In the genomic region with DNA sequence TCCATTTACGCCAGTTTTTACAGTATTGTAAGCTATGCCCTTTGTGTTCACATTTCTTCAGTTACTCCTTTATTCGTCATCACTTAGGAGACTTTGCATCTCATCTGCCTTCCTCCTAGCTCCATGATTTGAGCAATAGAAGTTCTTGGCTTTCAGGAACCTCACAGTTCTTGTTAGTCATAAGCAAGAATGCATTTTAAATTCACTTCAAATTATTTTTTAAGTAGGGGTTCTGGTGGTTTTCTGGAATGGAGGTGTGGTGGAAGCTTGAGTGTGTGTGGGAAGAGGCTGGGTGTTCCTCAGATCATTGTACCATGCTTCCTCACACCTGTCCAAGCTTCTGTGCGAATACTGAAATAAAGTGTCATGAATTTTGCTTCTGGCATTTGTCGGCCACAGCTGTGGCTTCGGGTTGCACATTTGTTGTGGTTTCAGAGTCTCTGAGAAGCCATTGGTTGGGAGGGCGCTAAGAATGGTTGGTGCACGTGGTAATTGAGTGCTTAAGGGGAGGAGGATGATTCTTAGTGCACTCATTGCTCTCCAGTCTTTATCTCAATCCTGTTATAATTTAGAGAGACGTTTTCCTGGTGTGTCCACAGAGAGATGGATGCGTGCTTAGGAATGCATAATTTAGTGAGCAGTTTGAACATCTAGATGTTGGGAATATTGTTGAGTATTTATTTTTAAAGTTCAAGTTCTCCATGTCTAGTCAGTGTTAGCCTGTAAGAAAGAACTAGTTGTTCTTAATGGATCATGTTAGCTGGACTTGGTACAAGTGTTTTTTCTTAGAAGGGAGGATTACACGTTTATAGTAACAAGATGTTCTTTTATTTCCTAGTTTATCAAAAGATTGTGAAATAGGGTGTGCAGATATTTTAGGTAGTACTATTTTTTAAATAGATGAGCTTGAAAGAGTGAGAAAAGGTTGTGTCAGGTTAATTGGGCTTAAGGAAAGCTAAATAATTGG, we compare ENCODE assay signal across 8 cellular contexts. TPM values are rescaled to one million over a fixed set of nuclear protein-coding genes. Genes with fewer than 3 reads are reported as not detected.
DNase-seq lines count a peak whose midpoint lies in the region; ATAC-seq and TF ChIP-seq lines count a peak whose summit lies in the region.

No MANE protein-coding gene starts in this region.

- POLR2A ChIA-PET in OCI-LY7 (lab: Charles Lee), result interaction anchor here (0.6 to 3.1 kb wide), 17 partner anchors 9 to 313 kb away, joined by 3 to 10 read pairs (median 4); no protein-coding TSS in a partner anchor

- no peak for TF ChIP-seq CTCF in OCI-LY7 (conservative IDR thresholded peaks at IDR 0.05; ENCODE audit: low read length)
- no peak for TF ChIP-seq CTCF in liver (IDR thresholded peaks at IDR 0.05; ENCODE audit: low read depth, low read length, missing input control)

- peak; percentile 80 for ATAC-seq in HG02973 (IDR thresholded peaks at IDR 0.05; ENCODE audit: unreplicated experiment)
- peak; percentile 97 for ATAC-seq in stimulated activated naive CD8-positive, alpha-beta T cell treated with anti-CD3 and anti-CD28 coated beads, Interleukin-15, amount 100 ng/mL, for 72 hours

- TSS peak; percentile 47 for BruUV-seq in OCI-LY7 (replicated peaks; lab: Mats Ljungman, UMichigan)

- no peak overlapping the region for H3K9ac ChIP-seq in liver (ENCODE audit: low read depth in 1 of 2, low read length in 2 of 2)

- 35 to 62% (median 40%) methylated on average over 10 of the region's 10 CpGs for WGBS in adipose tissue, 3 donors
- WGBS in liver, result 64% methylated on average over 10 of the region's 10 CpGs

- no peaks in the 10 kb centered on the region for H3K9me3 Mint-ChIP-seq in stimulated activated naive CD8-positive, alpha-beta T cell treated with anti-CD3 and anti-CD28 coated beads, Interleukin-15, amount 100 ng/mL, for 72 hours

- H3K36me3 ChIP-seq in OCI-LY7 (ENCODE audit: insufficient read depth, low read length), result no peaks in the 10 kb centered on the region
- H3K36me3 ChIP-seq in liver (ENCODE audit: control insufficient read depth in 4 of 4, insufficient read depth in 3 of 4, low read depth in 1 of 4, low read length in 3 of 4), result no peaks in the 10 kb centered on the region

- intact Hi-C loops in OCI-LY7 (cut with micrococcal nuclease; ENCODE audit: unreplicated experiment), result loop anchor here (1.0 kb wide), 3 partner anchors 27 to 81 kb away; no protein-coding TSS in a partner anchor

- peak overlapping the region; percentile 45 for H3K4me3 ChIP-seq in OCI-LY7 (ENCODE audit: low read depth, low read length, poor library complexity, severe bottlenecking)
- no peak overlapping the region for H3K4me3 ChIP-seq in liver (ENCODE audit: low read depth in 1 of 3, low read length in 3 of 3)

- H3K4me1 ChIP-seq in OCI-LY7 (ENCODE audit: insufficient read depth, low read length, poor library complexity, severe bottlenecking) (peaks cover 100% of the 10 kb centered on the region), liver (ENCODE audit: control insufficient read depth in 4 of 4, insufficient read depth in 4 of 4, low read length in 3 of 4) (peaks cover 12 to 67% (median 57%) of the 10 kb centered on the region in 4 donors)

- no peak for TF ChIP-seq RAD21 in liver (IDR thresholded peaks at IDR 0.05)

- H3K27me3 ChIP-seq in liver (ENCODE audit: control insufficient read depth in 4 of 4, insufficient read depth in 4 of 4, low read length in 3 of 4), result no peaks in the 10 kb centered on the region

- no peaks in the 10 kb centered on the region for H3K9me2 ChIP-seq in OCI-LY7 (ENCODE audit: insufficient read depth, low read length)

- H4K20me1 ChIP-seq in OCI-LY7 (ENCODE audit: insufficient read depth, low read length), result no peaks in the 10 kb centered on the region

- peaks cover 29% of the 10 kb centered on the region; the same call in 1 of the 2 replicates for H3K79me2 ChIP-seq in OCI-LY7 (ENCODE audit: insufficient read depth, low read depth, low read length)

- DNase-seq in activated gamma-delta T cell treated with Interleukin-2 at 50 U/mL for 16 hours (peak; percentile 54), activated gamma-delta T cell (lab: John Stamatoyannopoulos, UW) (no peak), OCI-LY7 (ENCODE audit: low spot score) (peak; percentile 93), DMS53 (lab: John Stamatoyannopoulos, UW) (no peak)
- DNase-seq in stimulated activated naive CD8-positive, alpha-beta T cell treated with anti-CD3 and anti-CD28 coated beads, Interleukin-15, amount 100 ng/mL, for 72 hours, result peak; percentile 37 to 57

- H3K9me3 ChIP-seq in OCI-LY7 (ENCODE audit: low read length) (no peaks in the 10 kb centered on the region), liver (ENCODE audit: control insufficient read depth in 4 of 4, low read length in 3 of 4) (no peaks in the 10 kb centered on the region)

- no peaks in the 10 kb centered on the region for H3K27me3 Mint-ChIP-seq in stimulated activated naive CD8-positive, alpha-beta T cell treated with anti-CD3 and anti-CD28 coated beads, Interleukin-15, amount 100 ng/mL, for 72 hours

- peak overlapping the region; percentile 69 for H3K4me2 ChIP-seq in OCI-LY7 (ENCODE audit: low read length)

- H2AFZ ChIP-seq in OCI-LY7 (ENCODE audit: low read length), result peak overlapping the region; percentile 4; the same call in 1 of the 2 replicates

- peak overlapping the region; percentile 76 for H3K27ac ChIP-seq in OCI-LY7 (ENCODE audit: low read depth, low read length, poor library complexity, severe bottlenecking)
- peak overlapping the region; percentile 28 for H3K27ac ChIP-seq in adipose tissue (ENCODE audit: low read depth, low read length)
- peak overlapping the region in 1 of 2 donors; percentile 39 for H3K27ac ChIP-seq in liver (ENCODE audit: low read depth in 1 of 2, low read length in 2 of 2)

- H3K4me1 Mint-ChIP-seq in stimulated activated naive CD8-positive, alpha-beta T cell treated with anti-CD3 and anti-CD28 coated beads, Interleukin-15, amount 100 ng/mL, for 72 hours, result peaks cover 47% of the 10 kb centered on the region

- CTCF ChIA-PET in OCI-LY7 (lab: Charles Lee; ENCODE audit: unreplicated experiment), result interaction anchor here (0.6 to 0.7 kb wide), 3 partner anchors 27 to 122 kb away, joined by 3 read pairs; no protein-coding TSS in a partner anchor

- H3K4me3 Mint-ChIP-seq in stimulated activated naive CD8-positive, alpha-beta T cell treated with anti-CD3 and anti-CD28 coated beads, Interleukin-15, amount 100 ng/mL, for 72 hours, result peak overlapping the region; percentile 4 to 14

- no peak overlapping the region for H3K27ac Mint-ChIP-seq in stimulated activated naive CD8-positive, alpha-beta T cell treated with anti-CD3 and anti-CD28 coated beads, Interleukin-15, amount 100 ng/mL, for 72 hours

TF ChIP-seq in liver, 16 proteins besides CTCF, POLR2A, EP300 and RAD21:
- TF ChIP-seq, protein P1, sequence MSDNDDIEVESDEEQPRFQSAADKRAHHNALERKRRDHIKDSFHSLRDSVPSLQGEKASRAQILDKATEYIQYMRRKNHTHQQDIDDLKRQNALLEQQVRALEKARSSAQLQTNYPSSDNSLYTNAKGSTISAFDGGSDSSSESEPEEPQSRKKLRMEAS (IDR thresholded peaks at IDR 0.05), result no peak
- TF ChIP-seq FOXA1 (IDR thresholded peaks at IDR 0.05), result no peak
- no peak for TF ChIP-seq HNF4G (IDR thresholded peaks at IDR 0.05)
- no peak for TF ChIP-seq NR2F2 (IDR thresholded peaks at IDR 0.05)
- no peak for TF ChIP-seq TAF1 (conservative IDR thresholded peaks at IDR 0.05)
- TF ChIP-seq RXRA (IDR thresholded peaks at IDR 0.05), result no peak
- TF ChIP-seq YY1 (IDR thresholded peaks at IDR 0.05), result peak; percentile 19
- no peak for TF ChIP-seq GABPA (IDR thresholded peaks at IDR 0.05 in 1 of 2, conservative IDR thresholded peaks at IDR 0.05 in 1 of 2)
- TF ChIP-seq EGR1 (IDR thresholded peaks at IDR 0.05; ENCODE audit: low read depth in 2 of 2), result no peak
- no peak for TF ChIP-seq JUND (IDR thresholded peaks at IDR 0.05)
- TF ChIP-seq HNF4A (conservative IDR thresholded peaks at IDR 0.05), result peak in 1 of 2 donors; percentile 12
- TF ChIP-seq, protein P2, sequence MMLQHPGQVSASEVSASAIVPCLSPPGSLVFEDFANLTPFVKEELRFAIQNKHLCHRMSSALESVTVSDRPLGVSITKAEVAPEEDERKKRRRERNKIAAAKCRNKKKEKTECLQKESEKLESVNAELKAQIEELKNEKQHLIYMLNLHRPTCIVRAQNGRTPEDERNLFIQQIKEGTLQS (IDR thresholded peaks at IDR 0.05), result no peak
- TF ChIP-seq, protein P3, sequence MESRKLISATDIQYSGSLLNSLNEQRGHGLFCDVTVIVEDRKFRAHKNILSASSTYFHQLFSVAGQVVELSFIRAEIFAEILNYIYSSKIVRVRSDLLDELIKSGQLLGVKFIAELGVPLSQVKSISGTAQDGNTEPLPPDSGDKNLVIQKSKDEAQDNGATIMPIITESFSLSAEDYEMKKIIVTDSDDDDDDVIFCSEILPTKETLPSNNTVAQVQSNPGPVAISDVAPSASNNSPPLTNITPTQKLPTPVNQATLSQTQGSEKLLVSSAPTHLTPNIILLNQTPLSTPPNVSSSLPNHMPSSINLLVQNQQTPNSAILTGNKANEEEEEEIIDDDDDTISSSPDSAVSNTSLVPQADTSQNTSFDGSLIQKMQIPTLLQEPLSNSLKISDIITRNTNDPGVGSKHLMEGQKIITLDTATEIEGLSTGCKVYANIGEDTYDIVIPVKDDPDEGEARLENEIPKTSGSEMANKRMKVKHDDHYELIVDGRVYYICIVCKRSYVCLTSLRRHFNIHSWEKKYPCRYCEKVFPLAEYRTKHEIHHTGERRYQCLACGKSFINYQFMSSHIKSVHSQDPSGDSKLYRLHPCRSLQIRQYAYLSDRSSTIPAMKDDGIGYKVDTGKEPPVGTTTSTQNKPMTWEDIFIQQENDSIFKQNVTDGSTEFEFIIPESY (IDR thresholded peaks at IDR 0.05), result no peak
- peak; percentile 8 for TF ChIP-seq SP1 (IDR thresholded peaks at IDR 0.05)
TF ChIP-seq in liver: peak in this region for 3.

RNA-seq across cellular contexts. Expression of a gene that starts 31.9 kb away (rescaled TPM):
- 3.0 and 3.8 TPM in 2 replicates for total RNA-seq in OCI-LY7 (2014; rRNA removed; shearing (Covaris generic))
- 9.4 and 9.9 TPM in 2 replicates for total RNA-seq in OCI-LY7 (2022)
- 10 to 100 TPM; 23.2 to 30.3 (median 27.3) TPM for polyA plus RNA-seq in adipose tissue
- 10 to 100 TPM; 21.7 to 72.2 TPM for total RNA-seq in liver
- polyA plus RNA-seq in liver, result 10 to 100 TPM in 1 of 2 donors, 1 to 10 TPM in 1; 6.0 to 12.8 TPM

Comparison
In these comparisons a context has a peak if more than half of its experiments do, and no peak if none do; other contexts are left out.
1. DNase-seq: peak in activated gamma-delta T cell treated with Interleukin-2 at 50 U/mL for 16 hours (single experiment), OCI-LY7 (single experiment) and stimulated activated naive CD8-positive, alpha-beta T cell treated with anti-CD3 and anti-CD28 coated beads, Interleukin-15, amount 100 ng/mL, for 72 hours (2 of 2); none in activated gamma-delta T cell (single experiment) and DMS53 (single experiment).